ENCODE assay signal across 1 cellular context in the genomic region with DNA sequence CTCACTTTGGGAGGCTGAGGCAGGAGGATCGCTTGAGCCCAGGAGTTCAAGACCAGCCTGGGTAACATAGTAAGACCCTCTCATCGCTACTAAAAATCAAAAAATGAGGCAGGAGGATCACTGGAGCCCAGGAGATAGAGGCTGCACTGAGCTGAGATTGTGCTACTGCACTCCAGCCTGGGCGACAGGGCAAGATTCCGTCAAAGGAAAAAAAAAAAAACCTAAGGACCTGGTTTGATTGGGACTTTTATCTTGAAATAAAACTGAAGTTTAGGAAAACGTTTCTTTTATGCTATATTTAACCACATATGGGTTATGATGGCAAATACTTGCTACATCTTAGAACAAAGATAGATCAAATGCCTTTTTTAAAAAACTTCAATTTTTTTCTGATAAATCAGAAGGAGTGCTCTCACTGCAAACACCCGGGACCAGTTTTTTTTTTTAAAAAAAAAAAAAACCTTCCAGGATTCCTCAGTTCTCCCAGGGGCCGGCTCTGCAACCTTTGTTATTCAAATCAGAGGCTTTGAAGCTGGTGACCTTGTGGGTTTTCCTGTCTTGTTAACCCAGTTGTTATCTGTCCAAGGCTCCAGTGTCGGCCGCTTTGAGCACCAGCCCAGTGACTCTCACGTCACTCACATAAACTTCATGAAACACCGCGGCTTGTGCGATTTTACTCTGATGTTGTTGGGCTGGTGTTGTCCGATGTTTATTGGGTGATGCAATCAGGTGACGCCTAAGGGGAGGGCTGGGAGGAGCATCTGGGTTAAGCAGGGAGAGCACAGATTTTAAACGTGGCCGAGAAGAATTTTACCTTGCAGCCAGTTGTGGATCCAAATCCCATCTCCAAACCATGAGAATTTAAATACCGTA.
A peak's percentile ranks its signal among the peaks of the same experiment; 100 is the strongest.
TF ChIP-seq lines count a peak whose summit lies in the region.

No MANE protein-coding gene starts in this region.

TF ChIP-seq in HepG2, 621 proteins besides CTCF, POLR2A, EP300 and RAD21 (continued from another document and continues in another):
- TF ChIP-seq, protein P1, sequence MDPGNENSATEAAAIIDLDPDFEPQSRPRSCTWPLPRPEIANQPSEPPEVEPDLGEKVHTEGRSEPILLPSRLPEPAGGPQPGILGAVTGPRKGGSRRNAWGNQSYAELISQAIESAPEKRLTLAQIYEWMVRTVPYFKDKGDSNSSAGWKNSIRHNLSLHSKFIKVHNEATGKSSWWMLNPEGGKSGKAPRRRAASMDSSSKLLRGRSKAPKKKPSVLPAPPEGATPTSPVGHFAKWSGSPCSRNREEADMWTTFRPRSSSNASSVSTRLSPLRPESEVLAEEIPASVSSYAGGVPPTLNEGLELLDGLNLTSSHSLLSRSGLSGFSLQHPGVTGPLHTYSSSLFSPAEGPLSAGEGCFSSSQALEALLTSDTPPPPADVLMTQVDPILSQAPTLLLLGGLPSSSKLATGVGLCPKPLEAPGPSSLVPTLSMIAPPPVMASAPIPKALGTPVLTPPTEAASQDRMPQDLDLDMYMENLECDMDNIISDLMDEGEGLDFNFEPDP (CRISPR knock-in tag; conservative IDR thresholded peaks at IDR 0.05), result no peak
- TF ChIP-seq CHD2 (IDR thresholded peaks at IDR 0.05; ENCODE audit: low read depth, low read length) (peak; percentile 59; the same call in 1 of the 2 replicates), ZNF354B (CRISPR knock-in tag; IDR thresholded peaks at IDR 0.05) (no peak), HNRNPL (IDR thresholded peaks at IDR 0.05; ENCODE audit: low read depth, low read length) (no peak), ATF7 (IDR thresholded peaks at IDR 0.05) (peak; percentile 81; the same call in 1 of the 2 replicates), ATF7 (CRISPR knock-in tag; IDR thresholded peaks at IDR 0.05) (no peak), ZFYVE20 (CRISPR knock-in tag; IDR thresholded peaks at IDR 0.05; ENCODE audit: borderline replicate concordance, low read depth) (no peak), ZBTB21 (CRISPR knock-in tag; IDR thresholded peaks at IDR 0.05) (peak; percentile 95), TAF1 (CRISPR knock-in tag; IDR thresholded peaks at IDR 0.05) (no peak), RELA (CRISPR knock-in tag; IDR thresholded peaks at IDR 0.05) (0 out of 2 replicates have a peak, but pooled peaks have one; percentile 22), ZNF367 (CRISPR knock-in tag; IDR thresholded peaks at IDR 0.05; ENCODE audit: borderline replicate concordance) (no peak), GABPA (IDR thresholded peaks at IDR 0.05; ENCODE audit: low read depth, low read length) (no peak), GABPA (CRISPR knock-in tag; IDR thresholded peaks at IDR 0.05; ENCODE audit: low read depth) (0 out of 2 replicates have a peak, but pooled peaks have one; percentile 47), ZNF484 (CRISPR knock-in tag; IDR thresholded peaks at IDR 0.05; ENCODE audit: borderline replicate concordance, low read depth) (no peak), EED (CRISPR knock-in tag; IDR thresholded peaks at IDR 0.05) (no peak), CENPX (CRISPR knock-in tag; IDR thresholded peaks at IDR 0.05) (no peak), ESRRA (CRISPR knock-in tag; IDR thresholded peaks at IDR 0.05; ENCODE audit: low read depth) (no peak), ZNF33A (CRISPR knock-in tag; IDR thresholded peaks at IDR 0.05; ENCODE audit: borderline replicate concordance) (no peak), ONECUT2 (CRISPR knock-in tag; IDR thresholded peaks at IDR 0.05) (no peak), ZNF709 (CRISPR knock-in tag; IDR thresholded peaks at IDR 0.05) (no peak), ZNF337 (CRISPR knock-in tag; IDR thresholded peaks at IDR 0.05; ENCODE audit: borderline replicate concordance, low read depth) (no peak), MYC (CRISPR knock-in tag; IDR thresholded peaks at IDR 0.05; ENCODE audit: borderline replicate concordance) (no peak), PHF8 (CRISPR knock-in tag; IDR thresholded peaks at IDR 0.05) (no peak), KDM5B (CRISPR knock-in tag; IDR thresholded peaks at IDR 0.05; ENCODE audit: borderline replicate concordance) (no peak), ZNF773 (CRISPR knock-in tag; IDR thresholded peaks at IDR 0.05; ENCODE audit: borderline replicate concordance) (no peak), SMAD1 (CRISPR knock-in tag; IDR thresholded peaks at IDR 0.05; ENCODE audit: borderline replicate concordance, low read depth) (no peak), KLF12 (CRISPR knock-in tag; IDR thresholded peaks at IDR 0.05; ENCODE audit: borderline replicate concordance) (no peak), HDAC2 (CRISPR knock-in tag; IDR thresholded peaks at IDR 0.05) (peak; percentile 51; the same call in 1 of the 2 replicates), ZFP36L1 (CRISPR knock-in tag; IDR thresholded peaks at IDR 0.05) (peak; percentile 52; the same call in 1 of the 2 replicates), CAMTA2 (CRISPR knock-in tag; IDR thresholded peaks at IDR 0.05; ENCODE audit: borderline replicate concordance) (no peak), RBM39 (IDR thresholded peaks at IDR 0.05; ENCODE audit: low read depth, low read length, poor library complexity, severe bottlenecking) (no peak), FIP1L1 (IDR thresholded peaks at IDR 0.05; ENCODE audit: borderline replicate concordance, insufficient read depth, low read depth, low read length) (no peak), ZNF607 (CRISPR knock-in tag; IDR thresholded peaks at IDR 0.05; ENCODE audit: borderline replicate concordance) (no peak), SP2 (CRISPR knock-in tag; IDR thresholded peaks at IDR 0.05) (no peak), SMYD3 (CRISPR knock-in tag; IDR thresholded peaks at IDR 0.05) (no peak), ZSCAN12 (CRISPR knock-in tag; IDR thresholded peaks at IDR 0.05) (no peak), ZC3H13 (CRISPR knock-in tag; IDR thresholded peaks at IDR 0.05) (no peak), KDM6A (CRISPR knock-in tag; IDR thresholded peaks at IDR 0.05; ENCODE audit: low read depth) (peak; percentile 64; the same call in 1 of the 2 replicates), ZNF788 (CRISPR knock-in tag; IDR thresholded peaks at IDR 0.05; ENCODE audit: borderline replicate concordance) (no peak), ZNF441 (CRISPR knock-in tag; IDR thresholded peaks at IDR 0.05; ENCODE audit: borderline replicate concordance) (peak; percentile 83), ETV6 (CRISPR knock-in tag; conservative IDR thresholded peaks at IDR 0.05) (no peak), TSC22D2 (CRISPR knock-in tag; IDR thresholded peaks at IDR 0.05; ENCODE audit: borderline replicate concordance) (no peak), ARHGAP35 (CRISPR knock-in tag; IDR thresholded peaks at IDR 0.05; ENCODE audit: borderline replicate concordance) (no peak), TRIM24 (CRISPR knock-in tag; IDR thresholded peaks at IDR 0.05) (no peak), MEIS1 (CRISPR knock-in tag; IDR thresholded peaks at IDR 0.05; ENCODE audit: borderline replicate concordance) (no peak), ZNF468 (CRISPR knock-in tag; IDR thresholded peaks at IDR 0.05) (no peak), SMAD3 (CRISPR knock-in tag; IDR thresholded peaks at IDR 0.05) (peak; percentile 62; the same call in 1 of the 2 replicates), ZNF737 (CRISPR knock-in tag; IDR thresholded peaks at IDR 0.05; ENCODE audit: borderline replicate concordance) (no peak), YEATS2 (CRISPR knock-in tag; IDR thresholded peaks at IDR 0.05; ENCODE audit: borderline replicate concordance) (no peak; the same call in 1 of the 2 replicates), ZNF614 (CRISPR knock-in tag; IDR thresholded peaks at IDR 0.05; ENCODE audit: borderline replicate concordance) (no peak; the same call in 1 of the 2 replicates)
- TF ChIP-seq, protein P2, sequence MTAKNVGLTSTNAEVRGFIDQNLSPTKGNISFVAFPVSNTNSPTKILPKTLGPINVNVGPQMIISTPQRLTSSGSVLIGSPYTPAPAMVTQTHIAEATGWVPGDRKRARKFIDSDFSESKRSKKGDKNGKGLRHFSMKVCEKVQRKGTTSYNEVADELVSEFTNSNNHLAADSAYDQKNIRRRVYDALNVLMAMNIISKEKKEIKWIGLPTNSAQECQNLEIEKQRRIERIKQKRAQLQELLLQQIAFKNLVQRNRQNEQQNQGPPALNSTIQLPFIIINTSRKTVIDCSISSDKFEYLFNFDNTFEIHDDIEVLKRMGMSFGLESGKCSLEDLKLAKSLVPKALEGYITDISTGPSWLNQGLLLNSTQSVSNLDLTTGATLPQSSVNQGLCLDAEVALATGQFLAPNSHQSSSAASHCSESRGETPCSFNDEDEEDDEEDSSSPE (CRISPR knock-in tag; IDR thresholded peaks at IDR 0.05), result no peak; the same call in 1 of the 2 replicates
- TF ChIP-seq, protein P3, sequence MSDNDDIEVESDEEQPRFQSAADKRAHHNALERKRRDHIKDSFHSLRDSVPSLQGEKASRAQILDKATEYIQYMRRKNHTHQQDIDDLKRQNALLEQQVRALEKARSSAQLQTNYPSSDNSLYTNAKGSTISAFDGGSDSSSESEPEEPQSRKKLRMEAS (IDR thresholded peaks at IDR 0.05), result peak; percentile 32; the same call in 1 of the 2 replicates
- TF ChIP-seq, protein P4, sequence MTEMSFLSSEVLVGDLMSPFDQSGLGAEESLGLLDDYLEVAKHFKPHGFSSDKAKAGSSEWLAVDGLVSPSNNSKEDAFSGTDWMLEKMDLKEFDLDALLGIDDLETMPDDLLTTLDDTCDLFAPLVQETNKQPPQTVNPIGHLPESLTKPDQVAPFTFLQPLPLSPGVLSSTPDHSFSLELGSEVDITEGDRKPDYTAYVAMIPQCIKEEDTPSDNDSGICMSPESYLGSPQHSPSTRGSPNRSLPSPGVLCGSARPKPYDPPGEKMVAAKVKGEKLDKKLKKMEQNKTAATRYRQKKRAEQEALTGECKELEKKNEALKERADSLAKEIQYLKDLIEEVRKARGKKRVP (CRISPR knock-in tag; IDR thresholded peaks at IDR 0.05), result peak; percentile 95 to 98
- TF ChIP-seq, protein P5, sequence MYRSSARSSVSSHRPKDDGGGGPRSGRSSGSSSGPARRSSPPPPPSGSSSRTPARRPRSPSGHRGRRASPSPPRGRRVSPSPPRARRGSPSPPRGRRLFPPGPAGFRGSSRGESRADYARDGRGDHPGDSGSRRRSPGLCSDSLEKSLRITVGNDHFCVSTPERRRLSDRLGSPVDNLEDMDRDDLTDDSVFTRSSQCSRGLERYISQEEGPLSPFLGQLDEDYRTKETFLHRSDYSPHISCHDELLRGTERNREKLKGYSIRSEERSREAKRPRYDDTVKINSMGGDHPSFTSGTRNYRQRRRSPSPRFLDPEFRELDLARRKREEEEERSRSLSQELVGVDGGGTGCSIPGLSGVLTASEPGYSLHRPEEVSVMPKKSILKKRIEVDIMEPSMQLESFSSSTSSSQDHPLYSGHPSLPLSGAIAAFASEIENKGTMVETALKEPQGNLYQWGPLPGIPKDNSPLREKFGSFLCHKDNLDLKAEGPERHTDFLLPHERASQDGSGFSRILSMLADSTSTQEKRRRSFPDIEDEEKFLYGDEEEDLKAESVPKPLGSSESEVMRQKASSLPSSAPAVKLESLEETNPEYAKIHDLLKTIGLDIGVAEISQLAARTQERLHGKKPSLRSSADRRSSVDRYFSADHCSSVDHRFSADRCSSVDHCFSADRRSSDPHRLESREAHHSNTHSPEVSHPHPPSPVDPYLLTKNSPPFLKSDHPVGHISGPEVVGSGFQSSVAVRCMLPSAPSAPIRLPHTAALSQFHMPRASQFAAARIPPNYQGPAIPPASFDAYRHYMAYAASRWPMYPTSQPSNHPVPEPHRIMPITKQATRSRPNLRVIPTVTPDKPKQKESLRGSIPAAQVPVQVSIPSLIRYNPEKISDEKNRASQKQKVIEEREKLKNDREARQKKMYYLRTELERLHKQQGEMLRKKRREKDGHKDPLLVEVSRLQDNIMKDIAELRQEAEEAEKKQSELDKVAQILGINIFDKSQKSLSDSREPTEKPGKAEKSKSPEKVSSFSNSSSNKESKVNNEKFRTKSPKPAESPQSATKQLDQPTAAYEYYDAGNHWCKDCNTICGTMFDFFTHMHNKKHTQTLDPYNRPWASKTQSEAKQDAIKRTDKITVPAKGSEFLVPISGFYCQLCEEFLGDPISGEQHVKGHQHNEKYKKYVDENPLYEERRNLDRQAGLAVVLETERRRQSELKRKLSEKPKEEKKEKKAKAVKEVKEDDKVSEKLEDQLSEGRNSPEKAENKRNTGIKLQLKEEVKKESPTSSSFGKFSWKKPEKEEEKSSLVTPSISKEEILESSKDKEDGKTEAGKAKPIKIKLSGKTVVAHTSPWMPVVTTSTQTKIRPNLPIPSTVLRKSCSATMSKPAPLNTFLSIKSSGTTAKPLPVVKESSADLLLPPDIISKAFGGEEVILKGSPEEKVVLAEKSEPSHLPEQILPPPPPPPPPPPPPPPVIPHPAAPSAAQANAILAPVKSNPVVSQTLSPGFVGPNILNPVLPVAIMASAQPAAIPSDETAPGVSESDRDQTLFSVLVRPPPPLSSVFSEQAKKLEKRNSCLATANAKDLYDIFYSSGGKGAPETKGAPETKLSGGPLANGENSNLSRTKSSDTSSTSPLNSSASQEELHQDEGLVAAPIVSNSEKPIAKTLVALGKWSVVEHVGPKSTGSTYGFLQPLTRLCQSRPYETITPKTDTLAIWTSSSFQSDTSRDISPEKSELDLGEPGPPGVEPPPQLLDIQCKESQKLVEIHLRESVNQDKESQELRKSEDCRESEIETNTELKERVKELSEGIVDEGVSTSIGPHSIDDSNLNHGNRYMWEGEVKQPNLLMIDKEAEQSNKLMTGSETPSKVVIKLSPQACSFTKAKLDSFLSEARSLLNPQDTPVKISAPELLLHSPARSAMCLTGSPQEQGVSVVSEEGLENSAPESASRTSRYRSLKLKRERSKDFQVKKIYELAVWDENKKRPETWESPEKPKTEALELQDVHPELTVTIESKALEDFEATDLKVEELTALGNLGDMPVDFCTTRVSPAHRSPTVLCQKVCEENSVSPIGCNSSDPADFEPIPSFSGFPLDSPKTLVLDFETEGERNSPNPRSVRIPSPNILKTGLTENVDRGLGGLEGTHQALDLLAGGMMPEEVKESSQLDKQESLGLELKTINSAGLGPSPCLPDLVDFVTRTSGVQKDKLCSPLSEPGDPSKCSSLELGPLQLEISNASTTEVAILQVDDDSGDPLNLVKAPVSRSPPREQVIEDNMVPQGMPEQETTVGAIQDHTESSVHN (CRISPR knock-in tag; IDR thresholded peaks at IDR 0.05), result no peak
- TF ChIP-seq, protein P6, sequence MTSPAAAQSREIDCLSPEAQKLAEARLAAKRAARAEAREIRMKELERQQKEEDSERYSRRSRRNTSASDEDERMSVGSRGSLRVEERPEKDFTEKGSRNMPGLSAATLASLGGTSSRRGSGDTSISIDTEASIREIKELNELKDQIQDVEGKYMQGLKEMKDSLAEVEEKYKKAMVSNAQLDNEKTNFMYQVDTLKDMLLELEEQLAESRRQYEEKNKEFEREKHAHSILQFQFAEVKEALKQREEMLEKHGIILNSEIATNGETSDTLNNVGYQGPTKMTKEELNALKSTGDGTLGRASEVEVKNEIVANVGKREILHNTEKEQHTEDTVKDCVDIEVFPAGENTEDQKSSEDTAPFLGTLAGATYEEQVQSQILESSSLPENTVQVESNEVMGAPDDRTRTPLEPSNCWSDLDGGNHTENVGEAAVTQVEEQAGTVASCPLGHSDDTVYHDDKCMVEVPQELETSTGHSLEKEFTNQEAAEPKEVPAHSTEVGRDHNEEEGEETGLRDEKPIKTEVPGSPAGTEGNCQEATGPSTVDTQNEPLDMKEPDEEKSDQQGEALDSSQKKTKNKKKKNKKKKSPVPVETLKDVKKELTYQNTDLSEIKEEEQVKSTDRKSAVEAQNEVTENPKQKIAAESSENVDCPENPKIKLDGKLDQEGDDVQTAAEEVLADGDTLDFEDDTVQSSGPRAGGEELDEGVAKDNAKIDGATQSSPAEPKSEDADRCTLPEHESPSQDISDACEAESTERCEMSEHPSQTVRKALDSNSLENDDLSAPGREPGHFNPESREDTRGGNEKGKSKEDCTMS (CRISPR knock-in tag; conservative IDR thresholded peaks at IDR 0.05), result no peak
